Comparison of ENCODE assay signal across 1 cellular context in the genomic region with DNA sequence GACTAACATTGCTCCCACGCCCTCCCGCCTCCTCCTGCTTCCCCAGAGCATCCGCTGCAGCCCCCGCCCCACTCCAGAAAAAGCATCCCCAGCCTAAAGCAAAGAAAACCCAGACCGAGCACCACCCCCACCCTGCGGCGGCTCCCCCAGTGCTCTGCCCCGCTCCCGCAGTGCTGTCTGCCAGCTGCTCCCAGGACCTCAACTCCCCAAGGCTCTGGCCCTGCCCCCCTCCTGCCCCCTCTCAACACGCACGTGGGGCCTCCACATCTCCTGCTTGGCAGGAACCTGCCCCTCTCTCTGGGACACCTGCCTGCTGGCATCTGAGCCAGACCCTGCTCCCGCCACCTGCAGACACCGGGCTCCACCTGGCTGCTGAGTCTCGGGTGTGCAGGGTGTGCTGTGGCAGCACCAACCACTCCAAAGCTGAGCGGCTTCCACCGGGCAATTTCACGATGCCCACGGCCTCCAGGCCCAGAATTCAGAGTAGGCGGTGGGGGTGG.
TF ChIP-seq lines count a peak whose summit lies in the region.

No MANE protein-coding gene starts in this region.

TF ChIP-seq in GM23338, 12 proteins besides CTCF, POLR2A, EP300 and RAD21 (continued from another document):
- TF ChIP-seq, protein P1, sequence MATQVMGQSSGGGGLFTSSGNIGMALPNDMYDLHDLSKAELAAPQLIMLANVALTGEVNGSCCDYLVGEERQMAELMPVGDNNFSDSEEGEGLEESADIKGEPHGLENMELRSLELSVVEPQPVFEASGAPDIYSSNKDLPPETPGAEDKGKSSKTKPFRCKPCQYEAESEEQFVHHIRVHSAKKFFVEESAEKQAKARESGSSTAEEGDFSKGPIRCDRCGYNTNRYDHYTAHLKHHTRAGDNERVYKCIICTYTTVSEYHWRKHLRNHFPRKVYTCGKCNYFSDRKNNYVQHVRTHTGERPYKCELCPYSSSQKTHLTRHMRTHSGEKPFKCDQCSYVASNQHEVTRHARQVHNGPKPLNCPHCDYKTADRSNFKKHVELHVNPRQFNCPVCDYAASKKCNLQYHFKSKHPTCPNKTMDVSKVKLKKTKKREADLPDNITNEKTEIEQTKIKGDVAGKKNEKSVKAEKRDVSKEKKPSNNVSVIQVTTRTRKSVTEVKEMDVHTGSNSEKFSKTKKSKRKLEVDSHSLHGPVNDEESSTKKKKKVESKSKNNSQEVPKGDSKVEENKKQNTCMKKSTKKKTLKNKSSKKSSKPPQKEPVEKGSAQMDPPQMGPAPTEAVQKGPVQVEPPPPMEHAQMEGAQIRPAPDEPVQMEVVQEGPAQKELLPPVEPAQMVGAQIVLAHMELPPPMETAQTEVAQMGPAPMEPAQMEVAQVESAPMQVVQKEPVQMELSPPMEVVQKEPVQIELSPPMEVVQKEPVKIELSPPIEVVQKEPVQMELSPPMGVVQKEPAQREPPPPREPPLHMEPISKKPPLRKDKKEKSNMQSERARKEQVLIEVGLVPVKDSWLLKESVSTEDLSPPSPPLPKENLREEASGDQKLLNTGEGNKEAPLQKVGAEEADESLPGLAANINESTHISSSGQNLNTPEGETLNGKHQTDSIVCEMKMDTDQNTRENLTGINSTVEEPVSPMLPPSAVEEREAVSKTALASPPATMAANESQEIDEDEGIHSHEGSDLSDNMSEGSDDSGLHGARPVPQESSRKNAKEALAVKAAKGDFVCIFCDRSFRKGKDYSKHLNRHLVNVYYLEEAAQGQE (IDR thresholded peaks at IDR 0.05; ENCODE audit: unreplicated experiment): no peak
- no peak for TF ChIP-seq POLR2AphosphoS5 (IDR thresholded peaks at IDR 0.05; ENCODE audit: low read depth)
